In genomic region chr16:15434079-15434424, GRCh38 we compare ENCODE assay signal across 8 cellular contexts. TPM values are rescaled to one million over a fixed set of nuclear protein-coding genes. Genes with fewer than 3 reads are reported as not detected.
A peak's percentile ranks its signal among the peaks of the same experiment; 100 is the strongest.
DNase-seq lines count a peak whose midpoint lies in the region; ATAC-seq and TF ChIP-seq lines count a peak whose summit lies in the region.
"Had no signal": no experiment of that assay in that cellular context is flagged by ENCODE, and none has a peak within 500 bp of the region (broad histone marks: within the 10 kb centered on the region; RNA-seq: fewer than 3 reads in every experiment).

No MANE protein-coding gene starts in this region.

- H3K9ac ChIP-seq in iPS-20b (ENCODE audit: low read depth, low read length) = peak overlapping the region; percentile 53; the same call in 1 of the 2 replicates

- no peaks in the 10 kb centered on the region for H3K36me3 ChIP-seq in iPS-20b (ENCODE audit: insufficient read depth, low read depth, low read length)
- no peaks in the 10 kb centered on the region for H3K36me3 ChIP-seq in stomach

- H3K4me1 ChIP-seq in iPS-20b (ENCODE audit: insufficient read depth, low read length) = no peaks in the 10 kb centered on the region
- peaks cover 0 to 34% (median 25%) of the 10 kb centered on the region in 4 donors for H3K4me1 ChIP-seq in stomach

- H3K27me3 ChIP-seq in iPS-20b (ENCODE audit: insufficient read depth, low read length) = peaks cover 16% of the 10 kb centered on the region
- H3K27me3 ChIP-seq in stomach = peaks cover 0 to 17% (median 10%) of the 10 kb centered on the region in 3 donors

- no peak for TF ChIP-seq CTCF in stomach (IDR thresholded peaks at IDR 0.05)

- no peak for TF ChIP-seq POLR2A in stomach (IDR thresholded peaks at IDR 0.05)

- 31 to 42% (median 36%) methylated on average over 12 of the region's 12 CpGs for WGBS in stomach, 5 donors

- intact Hi-C loops in stomach (cut with DNase I; ENCODE audit: low total_unique reads) = no loop called here

- no peak for TF ChIP-seq EP300 in stomach (IDR thresholded peaks at IDR 0.05)

- peak overlapping the region; percentile 80 for H3K4me3 ChIP-seq in Jurkat, Clone E6-1 (ENCODE audit: low read length)
- H3K4me3 ChIP-seq in iPS-20b (ENCODE audit: low read length) (peak overlapping the region; percentile 87; the same call in 1 of the 2 replicates), stomach (peak overlapping the region; percentile 67 to 83 (median 75))

- peak overlapping the region; percentile 70 for H3K27ac ChIP-seq in angular gyrus (ENCODE audit: low read depth, low read length)
- H3K27ac ChIP-seq in iPS-20b (ENCODE audit: low read length) = no peak overlapping the region
- H3K27ac ChIP-seq in stomach = peak overlapping the region in 4 of 5 donors; percentile 74 to 84 (median 82)

- H3K9me3 ChIP-seq in iPS-20b (ENCODE audit: insufficient read depth, low read depth, low read length) (no peaks in the 10 kb centered on the region), stomach (no peaks in the 10 kb centered on the region)

- no peak for ATAC-seq in HG02642 (IDR thresholded peaks at IDR 0.05; ENCODE audit: poor library complexity, unreplicated experiment)
- ATAC-seq in HG02870 (IDR thresholded peaks at IDR 0.05; ENCODE audit: unreplicated experiment) = no peak

- DNase-seq in Jurkat, Clone E6-1 (ENCODE audit: low read depth, low spot score) = no peak
- DNase-seq in stomach (no peak), NCI-H524 treated with DMSO at 0.1 percent for 48 hours (lab: John Stamatoyannopoulos, UW) (no peak)
- DNase-seq: NCI-H1048 had no signal

RNA-seq across cellular contexts. Expression of gene BMERB1, which starts 0.3 kb away (rescaled TPM):
- 19.4 TPM for polyA plus RNA-seq in Jurkat, Clone E6-1 (2012; ENCODE audit: insufficient read depth, insufficient read length)
- 10 to 100 TPM in 4 of 5 donors, 1 to 10 TPM in 1; 4.6 to 99.5 (median 22.6) TPM for total RNA-seq in stomach
- polyA plus RNA-seq in stomach = 10 to 100 TPM; 19.0 to 30.9 (median 29.5) TPM

RNA-seq across cellular contexts. Expression of gene MPV17L, which starts 38.5 kb away (rescaled TPM):
- polyA plus RNA-seq in Jurkat, Clone E6-1 (2012; ENCODE audit: insufficient read depth, insufficient read length) = 0.50 TPM
- 1 to 10 TPM in 4 of 5 donors, under 1 TPM in 1; 0.58 to 7.0 (median 4.6) TPM for total RNA-seq in stomach
- polyA plus RNA-seq in stomach = 1 to 10 TPM; 1.9 to 3.7 (median 3.1) TPM

RNA-seq across cellular contexts. Expression of gene NPIPA5, which starts 56.0 kb away (rescaled TPM):
- polyA plus RNA-seq in Jurkat, Clone E6-1 (2012; ENCODE audit: insufficient read depth, insufficient read length) = 13.0 TPM
- total RNA-seq in stomach = 10 to 100 TPM in 2 of 5 donors, 1 to 10 TPM in 1, under 1 TPM in 1, not detected in 1; 0.45 to 20.6 (median 10.0) TPM
- 10 to 100 TPM in 2 of 3 donors, 1 to 10 TPM in 1; 4.1 to 14.7 (median 13.1) TPM for polyA plus RNA-seq in stomach
